9 cellular contexts compared by ENCODE assay signal in the genomic region with DNA sequence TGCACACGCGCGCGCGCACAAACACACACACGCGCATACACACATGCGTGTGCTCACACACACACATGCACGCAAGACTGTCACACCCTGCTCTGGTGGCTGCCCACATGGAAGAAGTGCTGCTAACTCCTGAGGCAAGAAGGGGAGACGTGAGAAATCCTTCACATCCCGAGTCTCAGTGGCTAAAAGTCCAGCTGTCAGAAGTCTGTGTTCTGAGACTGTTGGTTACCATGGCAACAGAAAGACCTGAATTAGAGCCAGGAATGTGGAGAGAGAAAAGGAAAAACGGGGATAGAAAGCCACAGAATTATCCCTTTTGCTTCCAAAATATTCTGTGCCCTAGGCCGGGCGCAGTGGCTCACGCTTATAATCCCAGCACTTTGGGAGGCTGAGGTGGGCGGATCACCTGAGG.
DNase-seq lines count a peak whose midpoint lies in the region; ATAC-seq, FAIRE-seq and TF ChIP-seq lines count a peak whose summit lies in the region.
"Had no signal": no experiment of that assay in that cellular context is flagged by ENCODE, and none has a peak within 500 bp of the region (broad histone marks: within the 10 kb centered on the region; RNA-seq: fewer than 3 reads in every experiment).

No MANE protein-coding gene starts in this region.

- H3K27me3 ChIP-seq in smooth muscle cell (ENCODE audit: low read depth): no peaks in the 10 kb centered on the region

- no peak overlapping the region for H2AFZ ChIP-seq in smooth muscle cell (ENCODE audit: low read depth)
- H2AFZ ChIP-seq: parathyroid adenoma had no signal

- no peaks in the 10 kb centered on the region for H3F3A ChIP-seq in smooth muscle cell (ENCODE audit: low read depth)

- H3K9ac ChIP-seq in smooth muscle cell (ENCODE audit: low read depth): peak overlapping the region; percentile 25
- H3K9ac ChIP-seq: parathyroid adenoma had no signal

- no peak for ATAC-seq in HG03039 (IDR thresholded peaks at IDR 0.05; ENCODE audit: unreplicated experiment)
- ATAC-seq in GM21515 (IDR thresholded peaks at IDR 0.05; ENCODE audit: unreplicated experiment): no peak
- ATAC-seq in GM19395 (IDR thresholded peaks at IDR 0.05; ENCODE audit: unreplicated experiment): no peak

- FAIRE-seq in HTR-8/SVneo (lab: Jason Lieb, UNC): peak; percentile 77

- peaks cover 65% of the 10 kb centered on the region for H3K79me2 ChIP-seq in smooth muscle cell (ENCODE audit: low read depth)

- H3K9me3 ChIP-seq in smooth muscle cell (replicated peaks; ENCODE audit: low read depth): no peaks in the 10 kb centered on the region

- H3K4me1 ChIP-seq in smooth muscle cell (ENCODE audit: low read depth): peaks cover 9% of the 10 kb centered on the region
- H3K4me1 ChIP-seq: parathyroid adenoma had no signal

- DNase-seq in HTR-8/SVneo (ENCODE audit: insufficient read length, low spot score) (no peak), cerebellum (ENCODE audit: low spot score) (peak; percentile 11), left kidney (ENCODE audit: low read depth, low spot score) (peak; percentile 91), smooth muscle cell (lab: John Stamatoyannopoulos, UW; ENCODE audit: unreplicated experiment) (no peak)
- no peak for DNase-seq in stimulated activated CD4-positive, alpha-beta T cell treated with anti-CD3 and anti-CD28 coated beads, Interleukin-4, amount 100 ng/mL, for 1 hour

- TF ChIP-seq CTCF in smooth muscle cell (IDR thresholded peaks at IDR 0.05; ENCODE audit: borderline replicate concordance, insufficient read depth, poor library complexity, severe bottlenecking): no peak

- H3K27ac ChIP-seq in smooth muscle cell (ENCODE audit: low read depth): peak overlapping the region; percentile 90
- H3K27ac ChIP-seq: parathyroid adenoma had no signal

- peaks cover 65% of the 10 kb centered on the region for H4K20me1 ChIP-seq in smooth muscle cell (ENCODE audit: low read depth)

- no peaks in the 10 kb centered on the region for H3K36me3 ChIP-seq in smooth muscle cell (ENCODE audit: low read depth)

- no peak overlapping the region for H3K4me3 ChIP-seq in smooth muscle cell

- H3K4me2 ChIP-seq in smooth muscle cell: no peak overlapping the region

- 76% methylated on average over 16 of the region's 16 CpGs for WGBS in smooth muscle cell (ENCODE audit: low lambda C conversion rate)

Comparison
In these comparisons a context has a peak if more than half of its experiments do, and no peak if none do; other contexts are left out.
1. DNase-seq: peak in cerebellum (single experiment) and left kidney (single experiment); none in HTR-8/SVneo (single experiment), smooth muscle cell (single experiment) and stimulated activated CD4-positive, alpha-beta T cell treated with anti-CD3 and anti-CD28 coated beads, Interleukin-4, amount 100 ng/mL, for 1 hour (single experiment).